In genomic region chr14:92105845-92106094, GRCh38 we compare ENCODE assay signal across 7 cellular contexts. TPM values are rescaled to one million over a fixed set of nuclear protein-coding genes. Genes with fewer than 3 reads are reported as not detected.
DNase-seq lines count a peak whose midpoint lies in the region; ATAC-seq lines count a peak whose summit lies in the region.

No MANE protein-coding gene starts in this region.

- in situ Hi-C loops in KBM-7 (cut with MboI; ENCODE audit: low pct_unique_long_range_greater_than_20kb, low sequenced_read_pairs), result no loop called here

- H3K27me3 Mint-ChIP-seq in activated T-helper 2 cell treated with anti-CD3 and anti-CD28 coated beads, Interferon-gamma antibody, Interleukin-2, Interleukin-4, amounts not matched to agents 10 μg/mL and 5 μg/mL and 100 μg/mL, durations not matched to agents 14 hours and 24 hours and 36 hours (ENCODE audit: low read depth), result no peaks in the 10 kb centered on the region

- DNase-seq in GF-D8 (lab: John Stamatoyannopoulos, UW) (peak; percentile 43), KBM-7 (peak; percentile 81), Right ventricle myocardium superior (peak; percentile 80), posterior vena cava (ENCODE audit: low spot score) (peak; percentile 90), NCI-H82 treated with DMSO at 0.1 percent for 48 hours (lab: John Stamatoyannopoulos, UW; ENCODE audit: unreplicated experiment) (no peak)
- no peak for DNase-seq in activated T-helper 2 cell treated with anti-CD3 and anti-CD28 coated beads, Interferon-gamma antibody, Interleukin-2, Interleukin-4, amounts not matched to agents 10 μg/mL and 5 μg/mL and 100 μg/mL, durations not matched to agents 14 hours and 24 hours and 36 hours (ENCODE audit: low spot score)

- H3K9me3 Mint-ChIP-seq in activated T-helper 2 cell treated with anti-CD3 and anti-CD28 coated beads, Interferon-gamma antibody, Interleukin-2, Interleukin-4, amounts not matched to agents 10 μg/mL and 5 μg/mL and 100 μg/mL, durations not matched to agents 14 hours and 24 hours and 36 hours, result no peaks in the 10 kb centered on the region

- peak overlapping the region; percentile 96 for H3K27ac Mint-ChIP-seq in activated T-helper 2 cell treated with anti-CD3 and anti-CD28 coated beads, Interferon-gamma antibody, Interleukin-2, Interleukin-4, amounts not matched to agents 10 μg/mL and 5 μg/mL and 100 μg/mL, durations not matched to agents 14 hours and 24 hours and 36 hours

- ATAC-seq in GM21515 (IDR thresholded peaks at IDR 0.05; ENCODE audit: unreplicated experiment) (peak; percentile 21), Right ventricle myocardium superior (ENCODE audit: poor library complexity) (peak; percentile 51)

- H3K36me3 Mint-ChIP-seq in activated T-helper 2 cell treated with anti-CD3 and anti-CD28 coated beads, Interferon-gamma antibody, Interleukin-2, Interleukin-4, amounts not matched to agents 10 μg/mL and 5 μg/mL and 100 μg/mL, durations not matched to agents 14 hours and 24 hours and 36 hours (ENCODE audit: low read depth), result no peaks in the 10 kb centered on the region

- H3K4me3 Mint-ChIP-seq in activated T-helper 2 cell treated with anti-CD3 and anti-CD28 coated beads, Interferon-gamma antibody, Interleukin-2, Interleukin-4, amounts not matched to agents 10 μg/mL and 5 μg/mL and 100 μg/mL, durations not matched to agents 14 hours and 24 hours and 36 hours (ENCODE audit: low read depth), result peak overlapping the region; percentile 99

- peaks cover 29% of the 10 kb centered on the region for H3K4me1 Mint-ChIP-seq in activated T-helper 2 cell treated with anti-CD3 and anti-CD28 coated beads, Interferon-gamma antibody, Interleukin-2, Interleukin-4, amounts not matched to agents 10 μg/mL and 5 μg/mL and 100 μg/mL, durations not matched to agents 14 hours and 24 hours and 36 hours (ENCODE audit: low read depth)

- intact Hi-C loops in activated T-helper 2 cell treated with anti-CD3 and anti-CD28 coated beads, Interferon-gamma antibody, Interleukin-2, Interleukin-4, amounts not matched to agents 10 μg/mL and 5 μg/mL and 100 μg/mL, durations not matched to agents 14 hours and 24 hours and 36 hours (cut with micrococcal nuclease), result loop anchor here (1.0 kb wide), 2 partner anchors 16 to 65 kb away; partner anchors contain the start of genes CPSF2, NDUFB1 and TRIP11
- intact Hi-C loops in Right ventricle myocardium superior (cut with DNase I) (loop anchor here (10.0 kb wide), 1 partner anchor 61 kb away; the partner anchor contains the start of gene TRIP11), posterior vena cava (cut with DNase I) (no loop called here)

RNA-seq across cellular contexts. Expression of gene ATXN3, which starts 0.6 kb away (rescaled TPM):
- total RNA-seq in activated T-helper 2 cell treated with anti-CD3 and anti-CD28 coated beads, Interferon-gamma antibody, Interleukin-2, Interleukin-4, amounts not matched to agents 10 μg/mL and 5 μg/mL and 100 μg/mL, durations not matched to agents 14 hours and 24 hours and 36 hours, result 31.1 and 35.9 TPM in 2 replicates
- total RNA-seq in Right ventricle myocardium superior, result 14.6 TPM
- 10 to 100 TPM; 45.1 to 48.4 TPM for total RNA-seq in posterior vena cava

RNA-seq across cellular contexts. Expression of gene NDUFB1, which starts 15.7 kb away (rescaled TPM):
- 77.3 and 78.6 TPM in 2 replicates for total RNA-seq in activated T-helper 2 cell treated with anti-CD3 and anti-CD28 coated beads, Interferon-gamma antibody, Interleukin-2, Interleukin-4, amounts not matched to agents 10 μg/mL and 5 μg/mL and 100 μg/mL, durations not matched to agents 14 hours and 24 hours and 36 hours
- total RNA-seq in Right ventricle myocardium superior (660 TPM), posterior vena cava (100 to 1,000 TPM in 1 of 2 donors, 10 to 100 TPM in 1; 92.3 to 158 TPM)

RNA-seq across cellular contexts. Expression of gene CPSF2, which starts 16.0 kb away (rescaled TPM):
- 101 and 104 TPM in 2 replicates for total RNA-seq in activated T-helper 2 cell treated with anti-CD3 and anti-CD28 coated beads, Interferon-gamma antibody, Interleukin-2, Interleukin-4, amounts not matched to agents 10 μg/mL and 5 μg/mL and 100 μg/mL, durations not matched to agents 14 hours and 24 hours and 36 hours
- total RNA-seq in Right ventricle myocardium superior (35.3 TPM), posterior vena cava (10 to 100 TPM; 42.0 to 50.5 TPM)

Comparison
In these comparisons a context has a peak if more than half of its experiments do, and no peak if none do; other contexts are left out.
1. DNase-seq: peak in GF-D8 (single experiment), KBM-7 (single experiment), Right ventricle myocardium superior (single experiment) and posterior vena cava (single experiment); none in activated T-helper 2 cell treated with anti-CD3 and anti-CD28 coated beads, Interferon-gamma antibody, Interleukin-2, Interleukin-4, amounts not matched to agents 10 μg/mL and 5 μg/mL and 100 μg/mL, durations not matched to agents 14 hours and 24 hours and 36 hours (single experiment) and NCI-H82 treated with DMSO at 0.1 percent for 48 hours (single experiment).
2. intact Hi-C loops: an anchor here in activated T-helper 2 cell treated with anti-CD3 and anti-CD28 coated beads, Interferon-gamma antibody, Interleukin-2, Interleukin-4, amounts not matched to agents 10 μg/mL and 5 μg/mL and 100 μg/mL, durations not matched to agents 14 hours and 24 hours and 36 hours (1.0 kb wide) and Right ventricle myocardium superior (10.0 kb wide); none called in posterior vena cava.